In the genomic region with DNA sequence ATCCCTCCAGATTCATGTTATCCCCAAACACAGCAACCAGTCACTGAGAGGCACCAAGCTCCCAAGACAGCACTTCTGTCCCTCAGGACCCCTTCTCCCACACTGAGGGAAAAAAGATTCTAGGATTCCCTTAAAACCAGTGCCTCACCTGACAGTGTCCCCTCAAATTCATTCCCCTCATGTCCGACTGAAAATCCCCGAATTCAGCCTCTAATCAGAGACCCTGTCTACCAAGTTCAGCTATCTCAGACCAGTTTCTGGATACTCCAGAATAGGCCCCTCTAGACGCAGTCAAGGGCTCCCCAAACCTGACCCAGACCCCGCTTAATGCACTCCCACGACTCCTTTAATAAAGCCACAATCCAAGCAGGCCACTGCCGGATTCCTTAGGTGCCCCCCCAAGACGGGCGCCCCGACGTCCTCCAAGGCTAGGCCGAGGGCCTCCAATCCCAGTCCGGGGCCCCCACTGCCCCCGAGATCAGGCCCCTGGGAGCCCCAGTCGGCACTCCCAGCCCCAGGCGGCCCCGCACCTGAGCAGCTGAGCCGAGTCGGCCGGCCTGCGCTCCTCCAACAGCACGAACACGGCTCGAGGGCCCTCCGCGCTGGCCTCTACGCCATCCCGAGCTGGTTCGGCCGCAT, we compare ENCODE assay signal across 1 cellular context.
TF ChIP-seq lines count a peak whose summit lies in the region.

No MANE protein-coding gene starts in this region.

TF ChIP-seq in HEK293, 187 proteins besides CTCF, POLR2A, EP300 and RAD21 (continued from another document and continues in another):
- TF ChIP-seq ZNF629 (tag by site-specific recombination; IDR thresholded peaks at IDR 0.05), result no peak
- TF ChIP-seq ZNF157 (tag by site-specific recombination; IDR thresholded peaks at IDR 0.05), result no peak
- TF ChIP-seq ZNF37A (tag by site-specific recombination; IDR thresholded peaks at IDR 0.05), result no peak
- TF ChIP-seq ZNF146 (tag by site-specific recombination; IDR thresholded peaks at IDR 0.05), result no peak
- TF ChIP-seq, protein P1, sequence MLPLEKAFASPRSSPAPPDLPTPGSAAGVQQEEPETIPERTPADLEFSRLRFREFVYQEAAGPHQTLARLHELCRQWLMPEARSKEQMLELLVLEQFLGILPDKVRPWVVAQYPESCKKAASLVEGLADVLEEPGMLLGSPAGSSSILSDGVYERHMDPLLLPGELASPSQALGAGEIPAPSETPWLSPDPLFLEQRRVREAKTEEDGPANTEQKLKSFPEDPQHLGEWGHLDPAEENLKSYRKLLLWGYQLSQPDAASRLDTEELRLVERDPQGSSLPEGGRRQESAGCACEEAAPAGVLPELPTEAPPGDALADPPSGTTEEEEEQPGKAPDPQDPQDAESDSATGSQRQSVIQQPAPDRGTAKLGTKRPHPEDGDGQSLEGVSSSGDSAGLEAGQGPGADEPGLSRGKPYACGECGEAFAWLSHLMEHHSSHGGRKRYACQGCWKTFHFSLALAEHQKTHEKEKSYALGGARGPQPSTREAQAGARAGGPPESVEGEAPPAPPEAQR (tag by site-specific recombination; IDR thresholded peaks at IDR 0.05), result no peak
- peak; percentile 77; the same call in 1 of the 2 replicates for TF ChIP-seq ZXDB (tag by site-specific recombination; IDR thresholded peaks at IDR 0.05)
- TF ChIP-seq ZSCAN23 (tag by site-specific recombination; IDR thresholded peaks at IDR 0.05), result no peak
- TF ChIP-seq, protein P2, sequence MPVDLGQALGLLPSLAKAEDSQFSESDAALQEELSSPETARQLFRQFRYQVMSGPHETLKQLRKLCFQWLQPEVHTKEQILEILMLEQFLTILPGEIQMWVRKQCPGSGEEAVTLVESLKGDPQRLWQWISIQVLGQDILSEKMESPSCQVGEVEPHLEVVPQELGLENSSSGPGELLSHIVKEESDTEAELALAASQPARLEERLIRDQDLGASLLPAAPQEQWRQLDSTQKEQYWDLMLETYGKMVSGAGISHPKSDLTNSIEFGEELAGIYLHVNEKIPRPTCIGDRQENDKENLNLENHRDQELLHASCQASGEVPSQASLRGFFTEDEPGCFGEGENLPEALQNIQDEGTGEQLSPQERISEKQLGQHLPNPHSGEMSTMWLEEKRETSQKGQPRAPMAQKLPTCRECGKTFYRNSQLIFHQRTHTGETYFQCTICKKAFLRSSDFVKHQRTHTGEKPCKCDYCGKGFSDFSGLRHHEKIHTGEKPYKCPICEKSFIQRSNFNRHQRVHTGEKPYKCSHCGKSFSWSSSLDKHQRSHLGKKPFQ (tag by site-specific recombination; IDR thresholded peaks at IDR 0.05), result no peak
- TF ChIP-seq, protein P3, sequence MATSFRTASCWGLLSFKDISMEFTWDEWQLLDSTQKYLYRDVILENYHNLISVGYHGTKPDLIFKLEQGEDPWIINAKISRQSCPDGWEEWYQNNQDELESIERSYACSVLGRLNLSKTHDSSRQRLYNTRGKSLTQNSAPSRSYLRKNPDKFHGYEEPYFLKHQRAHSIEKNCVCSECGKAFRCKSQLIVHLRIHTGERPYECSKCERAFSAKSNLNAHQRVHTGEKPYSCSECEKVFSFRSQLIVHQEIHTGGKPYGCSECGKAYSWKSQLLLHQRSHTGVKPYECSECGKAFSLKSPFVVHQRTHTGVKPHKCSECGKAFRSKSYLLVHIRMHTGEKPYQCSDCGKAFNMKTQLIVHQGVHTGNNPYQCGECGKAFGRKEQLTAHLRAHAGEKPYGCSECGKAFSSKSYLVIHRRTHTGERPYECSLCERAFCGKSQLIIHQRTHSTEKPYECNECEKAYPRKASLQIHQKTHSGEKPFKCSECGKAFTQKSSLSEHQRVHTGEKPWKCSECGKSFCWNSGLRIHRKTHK (tag by site-specific recombination; IDR thresholded peaks at IDR 0.05), result no peak
- no peak for TF ChIP-seq ZNF585B (tag by site-specific recombination; IDR thresholded peaks at IDR 0.05)
- TF ChIP-seq ZNF776 (tag by site-specific recombination; IDR thresholded peaks at IDR 0.05; ENCODE audit: borderline replicate concordance), result no peak
- no peak for TF ChIP-seq ZNF747 (tag by site-specific recombination; IDR thresholded peaks at IDR 0.05)
- no peak for TF ChIP-seq EGR2 (tag by site-specific recombination; IDR thresholded peaks at IDR 0.05; ENCODE audit: low read depth)
- TF ChIP-seq, protein P4, sequence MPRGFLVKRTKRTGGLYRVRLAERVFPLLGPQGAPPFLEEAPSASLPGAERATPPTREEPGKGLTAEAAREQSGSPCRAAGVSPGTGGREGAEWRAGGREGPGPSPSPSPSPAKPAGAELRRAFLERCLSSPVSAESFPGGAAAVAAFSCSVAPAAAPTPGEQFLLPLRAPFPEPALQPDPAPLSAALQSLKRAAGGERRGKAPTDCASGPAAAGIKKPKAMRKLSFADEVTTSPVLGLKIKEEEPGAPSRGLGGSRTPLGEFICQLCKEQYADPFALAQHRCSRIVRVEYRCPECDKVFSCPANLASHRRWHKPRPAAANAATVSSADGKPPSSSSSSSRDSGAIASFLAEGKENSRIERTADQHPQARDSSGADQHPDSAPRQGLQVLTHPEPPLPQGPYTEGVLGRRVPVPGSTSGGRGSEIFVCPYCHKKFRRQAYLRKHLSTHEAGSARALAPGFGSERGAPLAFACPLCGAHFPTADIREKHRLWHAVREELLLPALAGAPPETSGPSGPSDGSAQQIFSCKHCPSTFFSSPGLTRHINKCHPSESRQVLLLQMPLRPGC (tag by site-specific recombination; IDR thresholded peaks at IDR 0.05), result no peak
- no peak for TF ChIP-seq ZNF510 (tag by site-specific recombination; IDR thresholded peaks at IDR 0.05; ENCODE audit: insufficient replicate concordance)
- TF ChIP-seq ZNF354C (tag by site-specific recombination; IDR thresholded peaks at IDR 0.05; ENCODE audit: borderline replicate concordance, low read depth), result no peak
- TF ChIP-seq ZNF211 (tag by site-specific recombination; IDR thresholded peaks at IDR 0.05; ENCODE audit: low read depth), result no peak
- TF ChIP-seq ZNF202 (tag by site-specific recombination; IDR thresholded peaks at IDR 0.05; ENCODE audit: borderline replicate concordance), result no peak
- 0 out of 2 replicates have a peak, but pooled peaks have one; percentile 55 for TF ChIP-seq ZFP37 (tag by site-specific recombination; IDR thresholded peaks at IDR 0.05)
- TF ChIP-seq, protein P5, sequence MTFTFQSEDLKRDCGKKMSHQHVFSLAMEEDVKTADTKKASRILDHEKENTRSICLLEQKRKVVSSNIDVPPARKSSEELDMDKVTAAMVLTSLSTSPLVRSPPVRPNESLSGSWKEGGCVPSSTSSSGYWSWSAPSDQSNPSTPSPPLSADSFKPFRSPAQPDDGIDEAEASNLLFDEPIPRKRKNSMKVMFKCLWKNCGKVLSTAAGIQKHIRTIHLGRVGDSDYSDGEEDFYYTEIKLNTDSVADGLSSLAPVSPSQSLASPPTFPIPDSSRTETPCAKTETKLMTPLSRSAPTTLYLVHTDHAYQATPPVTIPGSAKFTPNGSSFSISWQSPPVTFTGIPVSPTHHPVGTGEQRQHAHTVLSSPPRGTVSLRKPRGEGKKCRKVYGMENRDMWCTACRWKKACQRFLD (tag by site-specific recombination; IDR thresholded peaks at IDR 0.05), result no peak
- no peak for TF ChIP-seq ZNF837 (tag by site-specific recombination; IDR thresholded peaks at IDR 0.05)
- TF ChIP-seq ZNF155 (tag by site-specific recombination; IDR thresholded peaks at IDR 0.05), result no peak
- TF ChIP-seq FEZF1 (tag by site-specific recombination; IDR thresholded peaks at IDR 0.05), result no peak
- TF ChIP-seq BCL11B (tag by site-specific recombination; IDR thresholded peaks at IDR 0.05; ENCODE audit: low read depth), result no peak
- TF ChIP-seq, protein P6, sequence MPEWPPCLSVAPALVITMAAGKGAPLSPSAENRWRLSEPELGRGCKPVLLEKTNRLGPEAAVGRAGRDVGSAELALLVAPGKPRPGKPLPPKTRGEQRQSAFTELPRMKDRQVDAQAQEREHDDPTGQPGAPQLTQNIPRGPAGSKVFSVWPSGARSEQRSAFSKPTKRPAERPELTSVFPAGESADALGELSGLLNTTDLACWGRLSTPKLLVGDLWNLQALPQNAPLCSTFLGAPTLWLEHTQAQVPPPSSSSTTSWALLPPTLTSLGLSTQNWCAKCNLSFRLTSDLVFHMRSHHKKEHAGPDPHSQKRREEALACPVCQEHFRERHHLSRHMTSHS (tag by site-specific recombination; IDR thresholded peaks at IDR 0.05), result no peak
- TF ChIP-seq ZNF600 (tag by site-specific recombination; IDR thresholded peaks at IDR 0.05), result no peak; the same call in 1 of the 2 replicates
- TF ChIP-seq, protein P7, sequence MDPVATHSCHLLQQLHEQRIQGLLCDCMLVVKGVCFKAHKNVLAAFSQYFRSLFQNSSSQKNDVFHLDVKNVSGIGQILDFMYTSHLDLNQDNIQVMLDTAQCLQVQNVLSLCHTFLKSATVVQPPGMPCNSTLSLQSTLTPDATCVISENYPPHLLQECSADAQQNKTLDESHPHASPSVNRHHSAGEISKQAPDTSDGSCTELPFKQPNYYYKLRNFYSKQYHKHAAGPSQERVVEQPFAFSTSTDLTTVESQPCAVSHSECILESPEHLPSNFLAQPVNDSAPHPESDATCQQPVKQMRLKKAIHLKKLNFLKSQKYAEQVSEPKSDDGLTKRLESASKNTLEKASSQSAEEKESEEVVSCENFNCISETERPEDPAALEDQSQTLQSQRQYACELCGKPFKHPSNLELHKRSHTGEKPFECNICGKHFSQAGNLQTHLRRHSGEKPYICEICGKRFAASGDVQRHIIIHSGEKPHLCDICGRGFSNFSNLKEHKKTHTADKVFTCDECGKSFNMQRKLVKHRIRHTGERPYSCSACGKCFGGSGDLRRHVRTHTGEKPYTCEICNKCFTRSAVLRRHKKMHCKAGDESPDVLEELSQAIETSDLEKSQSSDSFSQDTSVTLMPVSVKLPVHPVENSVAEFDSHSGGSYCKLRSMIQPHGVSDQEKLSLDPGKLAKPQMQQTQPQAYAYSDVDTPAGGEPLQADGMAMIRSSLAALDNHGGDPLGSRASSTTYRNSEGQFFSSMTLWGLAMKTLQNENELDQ (tag by site-specific recombination; IDR thresholded peaks at IDR 0.05; ENCODE audit: low read depth), result no peak
- no peak for TF ChIP-seq ZNF514 (tag by site-specific recombination; IDR thresholded peaks at IDR 0.05)
- no peak for TF ChIP-seq ZBTB17 (tag by site-specific recombination; IDR thresholded peaks at IDR 0.05)
- TF ChIP-seq, protein P8, sequence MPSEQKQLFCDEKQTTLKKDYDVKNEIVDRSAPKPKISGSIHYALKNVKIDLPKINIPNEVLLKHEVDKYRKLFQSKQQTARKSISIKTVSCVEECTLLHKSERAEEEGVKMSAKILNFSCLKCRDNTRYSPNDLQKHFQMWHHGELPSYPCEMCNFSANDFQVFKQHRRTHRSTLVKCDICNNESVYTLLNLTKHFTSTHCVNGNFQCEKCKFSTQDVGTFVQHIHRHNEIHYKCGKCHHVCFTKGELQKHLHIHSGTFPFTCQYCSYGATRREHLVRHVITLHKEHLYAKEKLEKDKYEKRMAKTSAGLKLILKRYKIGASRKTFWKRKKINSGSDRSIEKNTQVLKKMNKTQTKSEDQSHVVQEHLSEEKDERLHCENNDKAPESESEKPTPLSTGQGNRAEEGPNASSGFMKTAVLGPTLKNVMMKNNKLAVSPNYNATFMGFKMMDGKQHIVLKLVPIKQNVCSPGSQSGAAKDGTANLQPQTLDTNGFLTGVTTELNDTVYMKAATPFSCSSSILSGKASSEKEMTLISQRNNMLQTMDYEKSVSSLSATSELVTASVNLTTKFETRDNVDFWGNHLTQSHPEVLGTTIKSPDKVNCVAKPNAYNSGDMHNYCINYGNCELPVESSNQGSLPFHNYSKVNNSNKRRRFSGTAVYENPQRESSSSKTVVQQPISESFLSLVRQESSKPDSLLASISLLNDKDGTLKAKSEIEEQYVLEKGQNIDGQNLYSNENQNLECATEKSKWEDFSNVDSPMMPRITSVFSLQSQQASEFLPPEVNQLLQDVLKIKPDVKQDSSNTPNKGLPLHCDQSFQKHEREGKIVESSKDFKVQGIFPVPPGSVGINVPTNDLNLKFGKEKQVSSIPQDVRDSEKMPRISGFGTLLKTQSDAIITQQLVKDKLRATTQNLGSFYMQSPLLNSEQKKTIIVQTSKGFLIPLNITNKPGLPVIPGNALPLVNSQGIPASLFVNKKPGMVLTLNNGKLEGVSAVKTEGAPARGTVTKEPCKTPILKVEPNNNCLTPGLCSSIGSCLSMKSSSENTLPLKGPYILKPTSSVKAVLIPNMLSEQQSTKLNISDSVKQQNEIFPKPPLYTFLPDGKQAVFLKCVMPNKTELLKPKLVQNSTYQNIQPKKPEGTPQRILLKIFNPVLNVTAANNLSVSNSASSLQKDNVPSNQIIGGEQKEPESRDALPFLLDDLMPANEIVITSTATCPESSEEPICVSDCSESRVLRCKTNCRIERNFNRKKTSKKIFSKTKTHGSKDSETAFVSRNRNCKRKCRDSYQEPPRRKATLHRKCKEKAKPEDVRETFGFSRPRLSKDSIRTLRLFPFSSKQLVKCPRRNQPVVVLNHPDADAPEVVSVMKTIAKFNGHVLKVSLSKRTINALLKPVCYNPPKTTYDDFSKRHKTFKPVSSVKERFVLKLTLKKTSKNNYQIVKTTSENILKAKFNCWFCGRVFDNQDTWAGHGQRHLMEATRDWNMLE (tag by site-specific recombination; conservative IDR thresholded peaks at IDR 0.05; ENCODE audit: low read depth), result no peak
- TF ChIP-seq ZNF561 (tag by site-specific recombination; IDR thresholded peaks at IDR 0.05; ENCODE audit: borderline replicate concordance), result 0 out of 2 replicates have a peak, but pooled peaks have one; percentile 24
- TF ChIP-seq ZNF596 (tag by site-specific recombination; IDR thresholded peaks at IDR 0.05), result no peak
- TF ChIP-seq, protein P9, sequence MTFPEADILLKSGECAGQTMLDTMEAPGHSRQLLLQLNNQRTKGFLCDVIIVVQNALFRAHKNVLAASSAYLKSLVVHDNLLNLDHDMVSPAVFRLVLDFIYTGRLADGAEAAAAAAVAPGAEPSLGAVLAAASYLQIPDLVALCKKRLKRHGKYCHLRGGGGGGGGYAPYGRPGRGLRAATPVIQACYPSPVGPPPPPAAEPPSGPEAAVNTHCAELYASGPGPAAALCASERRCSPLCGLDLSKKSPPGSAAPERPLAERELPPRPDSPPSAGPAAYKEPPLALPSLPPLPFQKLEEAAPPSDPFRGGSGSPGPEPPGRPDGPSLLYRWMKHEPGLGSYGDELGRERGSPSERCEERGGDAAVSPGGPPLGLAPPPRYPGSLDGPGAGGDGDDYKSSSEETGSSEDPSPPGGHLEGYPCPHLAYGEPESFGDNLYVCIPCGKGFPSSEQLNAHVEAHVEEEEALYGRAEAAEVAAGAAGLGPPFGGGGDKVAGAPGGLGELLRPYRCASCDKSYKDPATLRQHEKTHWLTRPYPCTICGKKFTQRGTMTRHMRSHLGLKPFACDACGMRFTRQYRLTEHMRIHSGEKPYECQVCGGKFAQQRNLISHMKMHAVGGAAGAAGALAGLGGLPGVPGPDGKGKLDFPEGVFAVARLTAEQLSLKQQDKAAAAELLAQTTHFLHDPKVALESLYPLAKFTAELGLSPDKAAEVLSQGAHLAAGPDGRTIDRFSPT (tag by site-specific recombination; IDR thresholded peaks at IDR 0.05), result peak; percentile 71; the same call in 1 of the 2 replicates
- TF ChIP-seq ZNF391 (tag by site-specific recombination; IDR thresholded peaks at IDR 0.05; ENCODE audit: borderline replicate concordance, low read depth), result no peak
- TF ChIP-seq ZNF658 (tag by site-specific recombination; IDR thresholded peaks at IDR 0.05), result no peak
- TF ChIP-seq ZNF292 (tag by site-specific recombination; IDR thresholded peaks at IDR 0.05; ENCODE audit: borderline replicate concordance, low read depth), result no peak
